ENCODE assay signal across 29 cellular contexts in genomic region chr6:43987838-43988439, GRCh38.
"Had no signal": no experiment of that assay in that cellular context is flagged by ENCODE, and none has a peak within 500 bp of the region (broad histone marks: within the 10 kb centered on the region; RNA-seq: fewer than 3 reads in every experiment).

No MANE protein-coding gene starts in this region.

- H3K27ac Mint-ChIP-seq: mesothelial cell of epicardium; naive B cell; natural killer cell; nephron progenitor cell; stimulated activated naive B cell treated with anti-CD40 and anti-IgM and Interleukin-4, amounts not matched to agents 10 μg/mL and 1 μg/mL and 100 μg/mL, for 72 hours had no signal

- H3K4me3 Mint-ChIP-seq: mesothelial cell of epicardium; naive B cell; natural killer cell; nephron progenitor cell; stimulated activated naive B cell treated with anti-CD40 and anti-IgM and Interleukin-4, amounts not matched to agents 10 μg/mL and 1 μg/mL and 100 μg/mL, for 72 hours had no signal

- DNase-seq: hippocampal formation; left colon; left lung; mesendoderm; naive B cell; natural killer cell; nephron progenitor cell; nucleus accumbens; retina; right cardiac atrium; stimulated activated CD4-positive, alpha-beta T cell treated with anti-CD3 and anti-CD28 coated beads, Interleukin-12 subunit alpha, Interleukin-12 subunit beta, amount 100 ng/mL, for 4 hours; stimulated activated CD4-positive, alpha-beta T cell treated with anti-CD3 and anti-CD28 coated beads, Interleukin-15, amount 100 ng/mL, for 24 hours; stimulated activated CD4-positive, alpha-beta T cell treated with anti-CD3 and anti-CD28 coated beads, Interleukin-2, amount 100 ng/mL, for 24 hours; stimulated activated CD4-positive, alpha-beta T cell treated with anti-CD3 and anti-CD28 coated beads, Interleukin-4, amount 100 ng/mL, for 1 hour; stimulated activated naive B cell treated with anti-CD40 and anti-IgM and Interleukin-4, amounts not matched to agents 10 μg/mL and 1 μg/mL and 100 μg/mL, for 72 hours; stimulated activated naive CD8-positive, alpha-beta T cell treated with anti-CD3 and anti-CD28 coated beads, Interleukin-15, Interleukin-2, amounts not matched to agents 100 U/mL and 50 U/mL, for 24 hours; stomach; testis; thyroid gland; transverse colon; upper lobe of left lung had no signal

- H3K36me3 Mint-ChIP-seq: mesothelial cell of epicardium; naive B cell; natural killer cell; stimulated activated naive B cell treated with anti-CD40 and anti-IgM and Interleukin-4, amounts not matched to agents 10 μg/mL and 1 μg/mL and 100 μg/mL, for 72 hours had no signal

- H3K9me3 Mint-ChIP-seq: mesothelial cell of epicardium; naive B cell; natural killer cell; nephron progenitor cell; stimulated activated naive B cell treated with anti-CD40 and anti-IgM and Interleukin-4, amounts not matched to agents 10 μg/mL and 1 μg/mL and 100 μg/mL, for 72 hours had no signal

- H3K36me3 ChIP-seq: left lung, pancreas, prostate gland, stomach, thyroid gland, transverse colon, upper lobe of left lung had no signal

- H3K27me3 ChIP-seq: pancreas, stomach, testis, thyroid gland, transverse colon, upper lobe of left lung had no signal

- H3K4me1 ChIP-seq: left lung, prostate gland had no signal

- H3K4me3 ChIP-seq: left lung, lung, pancreas, prostate gland, skin epidermis, stomach, testis, thyroid gland, transverse colon, upper lobe of left lung had no signal

- ATAC-seq: left colon; left lung; natural killer cell; pancreas; right cardiac atrium; sciatic nerve; stimulated activated naive CD8-positive, alpha-beta T cell treated with anti-CD3 and anti-CD28 coated beads, Interleukin-15, Interleukin-2, amounts not matched to agents 100 U/mL and 50 U/mL, for 24 hours had no signal

- FAIRE-seq: keratinocyte, pancreas, urothelium cell line had no signal

- H3K4me1 Mint-ChIP-seq: naive B cell had no signal

- H3K9me3 ChIP-seq: left lung, pancreas, prostate gland, stomach, testis, thyroid gland, transverse colon, upper lobe of left lung had no signal

- H3K27ac ChIP-seq: left lung, pancreas, prostate gland, skin epidermis, stomach, testis, thyroid gland, transverse colon, upper lobe of left lung had no signal
